ENCODE assay signal across 20 cellular contexts in the genomic region with DNA sequence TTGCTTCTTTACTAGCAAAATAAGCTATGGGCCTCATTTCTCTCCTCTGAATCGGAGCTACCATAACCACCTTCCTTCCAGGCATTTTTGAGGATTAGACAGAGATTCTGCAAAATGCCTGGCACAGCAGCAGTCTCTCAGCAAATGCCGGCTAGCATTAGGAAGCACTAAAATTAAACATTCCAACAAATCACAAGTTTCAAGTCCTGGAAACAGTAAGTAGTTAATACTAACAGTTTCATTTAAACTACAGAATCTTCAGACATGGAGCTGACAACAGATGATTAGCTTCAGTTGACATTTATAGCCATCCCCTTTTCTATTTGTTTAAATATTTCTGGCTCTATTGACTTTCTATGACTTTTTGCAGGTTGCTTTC.
DNase-seq lines count a peak whose midpoint lies in the region; ATAC-seq and TF ChIP-seq lines count a peak whose summit lies in the region.
"Had no signal": no experiment of that assay in that cellular context is flagged by ENCODE, and none has a peak within 500 bp of the region (broad histone marks: within the 10 kb centered on the region; RNA-seq: fewer than 3 reads in every experiment).

No MANE protein-coding gene starts in this region.

- no peaks in the 10 kb centered on the region for H3K9me3 Mint-ChIP-seq in GM23338
- H3K9me3 Mint-ChIP-seq: activated T-cell treated with anti-CD3 and anti-CD28 coated beads, Interleukin-2, amount 50 U/mL, for 72 hours; CD8-positive, alpha-beta memory T cell had no signal

- H3K36me3 Mint-ChIP-seq in GM23338 (ENCODE audit: low read depth), result no peaks in the 10 kb centered on the region
- H3K36me3 Mint-ChIP-seq: CD8-positive, alpha-beta memory T cell had no signal

- no peak overlapping the region for H2AFZ ChIP-seq in GM23338

- H3K27me3 ChIP-seq in GM23338 (ENCODE audit: insufficient read depth), result no peaks in the 10 kb centered on the region
- H3K27me3 ChIP-seq: right lobe of liver, upper lobe of left lung had no signal

- no peak overlapping the region for H3K27ac ChIP-seq in GM23338 (ENCODE audit: low read depth)
- H3K27ac ChIP-seq in angular gyrus (ENCODE audit: low read depth, low read length), result peak overlapping the region; percentile 71
- peak overlapping the region; percentile 40 for H3K27ac ChIP-seq in substantia nigra (ENCODE audit: low read depth, low read length, poor library complexity, severe bottlenecking)
- H3K27ac ChIP-seq: right lobe of liver had no signal

- H4K20me1 ChIP-seq in GM23338 (replicated peaks; ENCODE audit: insufficient read depth), result peaks cover 3% of the 10 kb centered on the region; the same call in 1 of the 2 replicates

- peak overlapping the region; percentile 3; the same call in 1 of the 2 replicates for H3K27ac Mint-ChIP-seq in GM23338
- H3K27ac Mint-ChIP-seq: activated CD4-positive, alpha-beta T cell treated with anti-CD3 and anti-CD28 coated beads for 36 hours; activated T-cell treated with anti-CD3 and anti-CD28 coated beads, Interleukin-2, amount 50 U/mL, for 72 hours; CD8-positive, alpha-beta memory T cell had no signal

- peaks cover 46% of the 10 kb centered on the region for H3K79me2 ChIP-seq in GM23338 (replicated peaks; ENCODE audit: insufficient read depth)

- DNase-seq in GM23338 (ENCODE audit: low spot score), result no peak
- DNase-seq in medulla oblongata (ENCODE audit: extremely low spot score), result peak; percentile 21
- peak in 1 of 49 donors; percentile 31 for DNase-seq in substantia nigra (lab: John Stamatoyannopoulos, UW)
- no peak for DNase-seq in UCSD-AML1 (lab: John Stamatoyannopoulos, UW; ENCODE audit: unreplicated experiment)
- no peak for DNase-seq in NCI-H1694 (lab: John Stamatoyannopoulos, UW)
- DNase-seq in NCI-H1417 (lab: John Stamatoyannopoulos, UW), result no peak
- DNase-seq: activated CD4-positive, alpha-beta T cell treated with anti-CD3 and anti-CD28 coated beads for 36 hours; activated naive CD4-positive, alpha-beta T cell treated with anti-CD3 and anti-CD28 coated beads, Interleukin-2, amount 50 U/mL, for 16 hours; activated T-cell treated with anti-CD3 and anti-CD28 coated beads, Interleukin-2, amount 50 U/mL, for 72 hours; AML-193; CD8-positive, alpha-beta memory T cell; Kasumi-1; NCI-H1092; NCI-H2081; NCI-H510A treated with DMSO at 0.1 percent for 48 hours; right lobe of liver; stimulated activated naive CD4-positive, alpha-beta T cell; upper lobe of left lung had no signal

- no peak for TF ChIP-seq CTCF in GM23338 (conservative IDR thresholded peaks at IDR 0.05; ENCODE audit: low read depth in 2 of 2)

- peaks cover 3% of the 10 kb centered on the region for H3K27me3 Mint-ChIP-seq in GM23338 (ENCODE audit: insufficient read depth, low read depth, poor library complexity)

- H3K36me3 ChIP-seq in GM23338 (ENCODE audit: insufficient read depth), result no peaks in the 10 kb centered on the region
- H3K36me3 ChIP-seq: right lobe of liver, upper lobe of left lung had no signal

- H3K4me1 Mint-ChIP-seq in GM23338, result peaks cover 52% of the 10 kb centered on the region
- H3K4me1 Mint-ChIP-seq: CD8-positive, alpha-beta memory T cell had no signal

- ATAC-seq in GM23338 (no peak), GM19467 (IDR thresholded peaks at IDR 0.05; ENCODE audit: unreplicated experiment) (no peak)
- ATAC-seq: activated CD4-positive, alpha-beta T cell treated with anti-CD3 and anti-CD28 coated beads for 36 hours; activated T-cell treated with anti-CD3 and anti-CD28 coated beads, Interleukin-2, amount 50 U/mL, for 72 hours had no signal

- H3K4me2 ChIP-seq in GM23338, result no peak overlapping the region

- peaks cover 53% of the 10 kb centered on the region for H3K4me1 ChIP-seq in GM23338 (ENCODE audit: insufficient read depth)
- H3K4me1 ChIP-seq: right lobe of liver, upper lobe of left lung had no signal

- H3K4me3 ChIP-seq in GM23338, result no peak overlapping the region
- H3K4me3 ChIP-seq: right lobe of liver had no signal

- no peak overlapping the region for H3K4me3 Mint-ChIP-seq in GM23338
- H3K4me3 Mint-ChIP-seq: activated CD4-positive, alpha-beta T cell treated with anti-CD3 and anti-CD28 coated beads for 36 hours; activated T-cell treated with anti-CD3 and anti-CD28 coated beads, Interleukin-2, amount 50 U/mL, for 72 hours; CD8-positive, alpha-beta memory T cell had no signal

- no peaks in the 10 kb centered on the region for H3F3A ChIP-seq in GM23338 (replicated peaks; ENCODE audit: low read depth)

- H3K9me2 ChIP-seq in GM23338 (ENCODE audit: insufficient read depth), result no peaks in the 10 kb centered on the region

TF ChIP-seq in GM23338, 12 proteins besides CTCF, POLR2A, EP300 and RAD21 (continues in another document):
- TF ChIP-seq EZH2 (IDR thresholded peaks at IDR 0.05; ENCODE audit: low read depth, unreplicated experiment), result no peak
- no peak for TF ChIP-seq ZNF114 (CRISPR knock-in tag; IDR thresholded peaks at IDR 0.05)
- no peak for TF ChIP-seq ZNF331 (CRISPR knock-in tag; IDR thresholded peaks at IDR 0.05; ENCODE audit: low read depth)
- TF ChIP-seq STAT1 (IDR thresholded peaks at IDR 0.05; ENCODE audit: unreplicated experiment), result no peak
- TF ChIP-seq EZH2phosphoT487 (IDR thresholded peaks at IDR 0.05; ENCODE audit: unreplicated experiment), result no peak
- TF ChIP-seq, protein P1, sequence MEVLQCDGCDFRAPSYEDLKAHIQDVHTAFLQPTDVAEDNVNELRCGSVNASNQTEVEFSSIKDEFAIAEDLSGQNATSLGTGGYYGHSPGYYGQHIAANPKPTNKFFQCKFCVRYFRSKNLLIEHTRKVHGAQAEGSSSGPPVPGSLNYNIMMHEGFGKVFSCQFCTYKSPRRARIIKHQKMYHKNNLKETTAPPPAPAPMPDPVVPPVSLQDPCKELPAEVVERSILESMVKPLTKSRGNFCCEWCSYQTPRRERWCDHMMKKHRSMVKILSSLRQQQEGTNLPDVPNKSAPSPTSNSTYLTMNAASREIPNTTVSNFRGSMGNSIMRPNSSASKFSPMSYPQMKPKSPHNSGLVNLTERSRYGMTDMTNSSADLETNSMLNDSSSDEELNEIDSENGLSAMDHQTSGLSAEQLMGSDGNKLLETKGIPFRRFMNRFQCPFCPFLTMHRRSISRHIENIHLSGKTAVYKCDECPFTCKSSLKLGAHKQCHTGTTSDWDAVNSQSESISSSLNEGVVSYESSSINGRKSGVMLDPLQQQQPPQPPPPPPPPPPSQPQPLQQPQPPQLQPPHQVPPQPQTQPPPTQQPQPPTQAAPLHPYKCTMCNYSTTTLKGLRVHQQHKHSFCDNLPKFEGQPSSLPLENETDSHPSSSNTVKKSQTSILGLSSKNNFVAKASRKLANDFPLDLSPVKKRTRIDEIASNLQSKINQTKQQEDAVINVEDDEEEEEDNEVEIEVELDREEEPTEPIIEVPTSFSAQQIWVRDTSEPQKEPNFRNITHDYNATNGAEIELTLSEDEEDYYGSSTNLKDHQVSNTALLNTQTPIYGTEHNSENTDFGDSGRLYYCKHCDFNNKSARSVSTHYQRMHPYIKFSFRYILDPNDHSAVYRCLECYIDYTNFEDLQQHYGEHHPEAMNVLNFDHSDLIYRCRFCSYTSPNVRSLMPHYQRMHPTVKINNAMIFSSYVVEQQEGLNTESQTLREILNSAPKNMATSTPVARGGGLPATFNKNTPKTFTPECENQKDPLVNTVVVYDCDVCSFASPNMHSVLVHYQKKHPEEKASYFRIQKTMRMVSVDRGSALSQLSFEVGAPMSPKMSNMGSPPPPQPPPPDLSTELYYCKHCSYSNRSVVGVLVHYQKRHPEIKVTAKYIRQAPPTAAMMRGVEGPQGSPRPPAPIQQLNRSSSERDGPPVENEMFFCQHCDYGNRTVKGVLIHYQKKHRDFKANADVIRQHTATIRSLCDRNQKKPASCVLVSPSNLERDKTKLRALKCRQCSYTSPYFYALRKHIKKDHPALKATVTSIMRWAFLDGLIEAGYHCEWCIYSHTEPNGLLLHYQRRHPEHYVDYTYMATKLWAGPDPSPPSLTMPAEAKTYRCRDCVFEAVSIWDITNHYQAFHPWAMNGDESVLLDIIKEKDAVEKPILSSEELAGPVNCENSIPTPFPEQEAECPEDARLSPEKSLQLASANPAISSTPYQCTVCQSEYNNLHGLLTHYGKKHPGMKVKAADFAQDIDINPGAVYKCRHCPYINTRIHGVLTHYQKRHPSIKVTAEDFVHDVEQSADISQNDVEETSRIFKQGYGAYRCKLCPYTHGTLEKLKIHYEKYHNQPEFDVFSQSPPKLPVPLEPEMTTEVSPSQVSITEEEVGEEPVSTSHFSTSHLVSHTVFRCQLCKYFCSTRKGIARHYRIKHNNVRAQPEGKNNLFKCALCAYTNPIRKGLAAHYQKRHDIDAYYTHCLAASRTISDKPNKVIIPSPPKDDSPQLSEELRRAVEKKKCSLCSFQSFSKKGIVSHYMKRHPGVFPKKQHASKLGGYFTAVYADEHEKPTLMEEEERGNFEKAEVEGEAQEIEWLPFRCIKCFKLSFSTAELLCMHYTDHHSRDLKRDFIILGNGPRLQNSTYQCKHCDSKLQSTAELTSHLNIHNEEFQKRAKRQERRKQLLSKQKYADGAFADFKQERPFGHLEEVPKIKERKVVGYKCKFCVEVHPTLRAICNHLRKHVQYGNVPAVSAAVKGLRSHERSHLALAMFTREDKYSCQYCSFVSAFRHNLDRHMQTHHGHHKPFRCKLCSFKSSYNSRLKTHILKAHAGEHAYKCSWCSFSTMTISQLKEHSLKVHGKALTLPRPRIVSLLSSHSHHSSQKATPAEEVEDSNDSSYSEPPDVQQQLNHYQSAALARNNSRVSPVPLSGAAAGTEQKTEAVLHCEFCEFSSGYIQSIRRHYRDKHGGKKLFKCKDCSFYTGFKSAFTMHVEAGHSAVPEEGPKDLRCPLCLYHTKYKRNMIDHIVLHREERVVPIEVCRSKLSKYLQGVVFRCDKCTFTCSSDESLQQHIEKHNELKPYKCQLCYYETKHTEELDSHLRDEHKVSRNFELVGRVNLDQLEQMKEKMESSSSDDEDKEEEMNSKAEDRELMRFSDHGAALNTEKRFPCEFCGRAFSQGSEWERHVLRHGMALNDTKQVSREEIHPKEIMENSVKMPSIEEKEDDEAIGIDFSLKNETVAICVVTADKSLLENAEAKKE (CRISPR knock-in tag; IDR thresholded peaks at IDR 0.05), result no peak
- TF ChIP-seq NANOG (IDR thresholded peaks at IDR 0.05; ENCODE audit: borderline replicate concordance), result no peak
- no peak for TF ChIP-seq POLR2AphosphoS5 (IDR thresholded peaks at IDR 0.05; ENCODE audit: low read depth)
- no peak for TF ChIP-seq JUNB (IDR thresholded peaks at IDR 0.05; ENCODE audit: unreplicated experiment)
